ENCODE assay signal across 8 cellular contexts in genomic region chr1:113390871-113391642, GRCh38. TPM values are rescaled to one million over a fixed set of nuclear protein-coding genes. Genes with fewer than 3 reads are reported as not detected.
DNase-seq lines count a peak whose midpoint lies in the region; TF ChIP-seq lines count a peak whose summit lies in the region.

No MANE protein-coding gene starts in this region.

- no peak for TF ChIP-seq POLR2A in lower leg skin (IDR thresholded peaks at IDR 0.05)

- peaks cover 17% of the 10 kb centered on the region for H3K27me3 ChIP-seq in HUES64 (ENCODE audit: insufficient read depth, low read length)

- no peak overlapping the region; the same call in 1 of the 2 replicates for H3K27ac ChIP-seq in HUES64 (ENCODE audit: low read depth, low read length)

- CTCF ChIA-PET in GM10248 (lab: Yijun Ruan, JAX) = interaction anchor here (1.8 kb wide), 1 partner anchor 9 kb away, joined by 6 read pairs; no protein-coding TSS in a partner anchor

- DNase-seq in GM10248 (ENCODE audit: extremely low spot score) = peak; percentile 28
- peak in 3 of 4 experiments; percentile 6 to 17 (median 10) for DNase-seq in activated CD4-positive, CD25-positive, alpha-beta regulatory T cell (lab: John Stamatoyannopoulos, UW)
- DNase-seq in choroid plexus epithelial cell (ENCODE audit: low read depth) = no peak
- DNase-seq in lower leg skin (ENCODE audit: low spot score in 2 of 2) = peak; percentile 40 to 91
- peak; percentile 32 to 40 for DNase-seq in stimulated activated CD4-positive, alpha-beta T cell treated with anti-CD3 and anti-CD28 coated beads, Interleukin-4, amount 100 ng/mL, for 4 hours
- DNase-seq in NOMO-1 treated with DMSO at 0.1 percent for 48 hours (lab: John Stamatoyannopoulos, UW; ENCODE audit: unreplicated experiment) = no peak
- DNase-seq in 8988T = no peak

- POLR2A ChIA-PET in GM10248 (lab: Yijun Ruan, JAX) = no interaction called here

- no peaks in the 10 kb centered on the region for H3K9me3 ChIP-seq in HUES64 (ENCODE audit: insufficient read depth, low read depth, low read length)

- H3K4me3 ChIP-seq in HUES64 (ENCODE audit: low read length) = peak overlapping the region; percentile 79
- peak overlapping the region; percentile 82 for H3K4me3 ChIP-seq in choroid plexus epithelial cell (ENCODE audit: low read depth, low read length)
- H3K4me3 ChIP-seq in lower leg skin (ENCODE audit: low read depth, poor library complexity, severe bottlenecking) = peak overlapping the region; percentile 70

- H3K9ac ChIP-seq in HUES64 (ENCODE audit: low read depth, low read length) = peak overlapping the region; percentile 76

- H3K36me3 ChIP-seq in HUES64 (ENCODE audit: insufficient read depth, low read length) = no peaks in the 10 kb centered on the region

- under 1% methylated on average over 74 of the region's 74 CpGs for WGBS in HUES64
- 0 to 4% methylated on average over 19 to 38 of the region's 74 CpGs for WGBS in lower leg skin, 2 donors

- TF ChIP-seq CTCF in GM10248 (IDR thresholded peaks at IDR 0.05; ENCODE audit: control extremely low read depth, extremely low read depth, low read depth, missing control alignments) (no peak), choroid plexus epithelial cell (conservative IDR thresholded peaks at IDR 0.05; ENCODE audit: low read depth, low read length) (no peak), lower leg skin (IDR thresholded peaks at IDR 0.05) (no peak)

- H3K4me1 ChIP-seq in HUES64 (ENCODE audit: insufficient read depth, low read length) = peaks cover 18% of the 10 kb centered on the region

- intact Hi-C loops in lower leg skin (cut with DNase I; ENCODE audit: low total_unique reads) = no loop called here

RNA-seq across cellular contexts. Expression of gene MAGI3, which starts 0.7 kb away (rescaled TPM):
- 4.7 TPM for polyA plus RNA-seq in HUES64 (2013, experiment 1 of 2)
- 7.0 TPM for polyA plus RNA-seq in HUES64 (2013, experiment 2 of 2)
- total RNA-seq in lower leg skin = 10 to 100 TPM in 2 of 4 donors, 1 to 10 TPM in 2; 6.8 to 14.2 (median 10.3) TPM

Comparison
In these comparisons a context has a peak if more than half of its experiments do, and no peak if none do; other contexts are left out.
1. DNase-seq: peak in GM10248 (single experiment), activated CD4-positive, CD25-positive, alpha-beta regulatory T cell (3 of 4), lower leg skin (2 of 2) and stimulated activated CD4-positive, alpha-beta T cell treated with anti-CD3 and anti-CD28 coated beads, Interleukin-4, amount 100 ng/mL, for 4 hours (2 of 2); none in choroid plexus epithelial cell (single experiment), NOMO-1 treated with DMSO at 0.1 percent for 48 hours (single experiment) and 8988T (single experiment).
2. Peak in every context shown above with its lines, with median percentiles within 50 percentile points of each other: H3K4me3 ChIP-seq.